ENCODE assay signal across 15 cellular contexts in the genomic region with DNA sequence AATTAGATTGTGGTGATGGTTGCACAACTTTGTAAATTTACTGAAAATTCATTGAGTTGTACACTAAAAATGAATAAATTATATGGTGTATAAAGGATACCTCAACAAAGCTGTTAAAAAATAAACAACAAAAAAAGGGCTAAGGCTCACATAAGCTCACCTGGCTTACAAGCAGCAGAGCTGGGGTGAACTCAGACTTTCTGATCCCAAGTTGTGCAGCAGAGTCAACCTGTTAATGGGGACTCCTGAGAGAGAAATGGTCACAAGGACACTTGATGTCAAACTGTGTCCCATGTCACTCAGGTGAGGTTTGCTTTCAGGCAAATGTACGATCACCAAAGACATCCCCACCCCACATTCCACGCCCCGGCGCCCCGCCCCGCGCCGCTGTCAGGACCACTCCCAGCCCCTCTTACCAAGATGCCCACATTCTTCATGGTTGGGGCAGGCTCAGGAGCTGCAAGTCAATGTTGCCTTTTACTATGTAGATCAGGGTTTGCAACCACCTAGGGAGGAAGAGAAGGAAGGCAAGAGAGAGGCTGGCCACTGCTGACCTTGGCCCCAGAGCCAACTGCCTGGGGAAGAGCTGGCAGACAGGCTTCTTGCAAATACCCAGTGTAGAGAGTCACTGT. TPM values are rescaled to one million over a fixed set of nuclear protein-coding genes. Genes with fewer than 3 reads are reported as not detected.
DNase-seq lines count a peak whose midpoint lies in the region; ATAC-seq, FAIRE-seq and TF ChIP-seq lines count a peak whose summit lies in the region.
"Had no signal": no experiment of that assay in that cellular context is flagged by ENCODE, and none has a peak within 500 bp of the region (broad histone marks: within the 10 kb centered on the region; RNA-seq: fewer than 3 reads in every experiment).

No MANE protein-coding gene starts in this region.

- peak overlapping the region; percentile 55; the same call in 1 of the 2 replicates for H3K4me2 ChIP-seq in GM23338
- H3K4me2 ChIP-seq in H1 (ENCODE audit: insufficient read depth in 1 of 2, low read depth in 2 of 2, low read length in 2 of 2), result peak overlapping the region; percentile 52 to 64
- H3K4me2 ChIP-seq in mesendoderm (ENCODE audit: low read length), result no peak overlapping the region
- H3K4me2 ChIP-seq in PC-3 (ENCODE audit: low read length), result no peak overlapping the region
- H3K4me2 ChIP-seq: BLaER1 had no signal

- H3K9ac ChIP-seq in H1 (replicated peaks in 1 of 4; ENCODE audit: extremely low read depth in 1 of 4, low read depth in 3 of 4, low read length in 3 of 4) (no peak overlapping the region), mesendoderm (ENCODE audit: low read length) (no peak overlapping the region), PC-3 (ENCODE audit: low read length) (no peak overlapping the region)
- H3K9ac ChIP-seq: BLaER1 had no signal

- peak in 1 of 2 experiments; percentile 19; a peak in 1 of 4 replicates for TF ChIP-seq RAD21 in H1 (IDR thresholded peaks at IDR 0.05 in 1 of 2, conservative IDR thresholded peaks at IDR 0.05 in 1 of 2; ENCODE audit: low read depth in 2 of 2, low read length in 2 of 2)

- intact Hi-C loops in PC-3 (cut with micrococcal nuclease), result no loop called here

- peaks cover 2% of the 10 kb centered on the region for H3K23me2 ChIP-seq in H1 (ENCODE audit: low read depth, low read length)

- H2BK120ac ChIP-seq in H1 (replicated peaks; ENCODE audit: low read depth, low read length) (peak overlapping the region; percentile 92), mesendoderm (ENCODE audit: low read depth, low read length) (no peak overlapping the region)

- peak; percentile 42 for FAIRE-seq in H1 (lab: Jason Lieb, UNC)

- no peak overlapping the region for H4K8ac ChIP-seq in H1 (ENCODE audit: extremely low read depth, insufficient read depth, low read length)
- no peak overlapping the region for H4K8ac ChIP-seq in mesendoderm (ENCODE audit: low read depth, low read length)

- TF ChIP-seq POLR2A in H1 (IDR thresholded peaks at IDR 0.05; ENCODE audit: control extremely low read depth in 1 of 2, low read depth in 2 of 2, low read length in 2 of 2), result peak; percentile 47 to 57; a peak in 2 of 3 replicates

- no peak overlapping the region for H3K56ac ChIP-seq in H1 (replicated peaks; ENCODE audit: insufficient read length, low read depth, low read length)
- no peak overlapping the region for H3K56ac ChIP-seq in mesendoderm (ENCODE audit: low read length)

- H3F3A ChIP-seq in GM23338 (replicated peaks; ENCODE audit: low read depth) (no peaks in the 10 kb centered on the region), PC-3 (ENCODE audit: low read length, unreplicated experiment) (no peaks in the 10 kb centered on the region)

- TF ChIP-seq CTCF in GM23338 (conservative IDR thresholded peaks at IDR 0.05; ENCODE audit: low read depth in 2 of 2), result no peak
- no peak for TF ChIP-seq CTCF in H1 (IDR thresholded peaks at IDR 0.05; ENCODE audit: control extremely low read depth in 1 of 3, insufficient read depth in 1 of 3, low read depth in 1 of 3, low read length in 3 of 3)
- no peak for TF ChIP-seq CTCF in PC-3 (conservative IDR thresholded peaks at IDR 0.05; ENCODE audit: low read depth, low read length)

- H3K4me3 ChIP-seq in GM23338 (no peak overlapping the region), H1 (ENCODE audit: extremely low read depth in 1 of 4, insufficient read depth in 2 of 4, low read depth in 3 of 4, low read length in 4 of 4) (peak overlapping the region in 1 of 4 experiments; percentile 12; a peak in 3 of 8 replicates), mesendoderm (ENCODE audit: low read length) (no peak overlapping the region), PC-3 (ENCODE audit: low read length) (no peak overlapping the region)
- H3K4me3 ChIP-seq: BLaER1, HAP-1 had no signal

- TF ChIP-seq EP300 in H1 (IDR thresholded peaks at IDR 0.05; ENCODE audit: borderline replicate concordance in 1 of 2, low read depth in 2 of 2, low read length in 2 of 2), result no peak

- DNase-seq in GM23338 (ENCODE audit: low spot score), result peak; percentile 68
- peak; percentile 43 to 77 for DNase-seq in H1 (ENCODE audit: low read depth in 1 of 2, low spot score in 2 of 2)
- DNase-seq in iPS DF 4.7 (ENCODE audit: extremely low read depth, low spot score), result peak; percentile 33
- DNase-seq in mesendoderm, result peak; percentile 26
- no peak for DNase-seq in PC-3
- no peak for DNase-seq in NCI-H510A (lab: John Stamatoyannopoulos, UW)
- DNase-seq in NCI-H1930 (lab: John Stamatoyannopoulos, UW), result no peak
- DNase-seq: 8988T; AML-193; CD4-positive, CD25-positive, alpha-beta regulatory T cell; DMS53 had no signal

- H3K27me3 ChIP-seq in GM23338 (ENCODE audit: insufficient read depth) (no peaks in the 10 kb centered on the region), H1 (replicated peaks in 1 of 4; ENCODE audit: control insufficient read depth in 3 of 4, extremely low read depth in 1 of 4, insufficient read depth in 3 of 4, low read length in 3 of 4) (no peaks in the 10 kb centered on the region), mesendoderm (ENCODE audit: insufficient read depth, low read length, poor library complexity) (no peaks in the 10 kb centered on the region), PC-3 (ENCODE audit: low read length) (0 out of 2 replicates have a peak, but pooled peaks cover 8% of the 10 kb centered on the region)
- H3K27me3 ChIP-seq: BLaER1 had no signal

- H3K79me2 ChIP-seq in GM23338 (replicated peaks; ENCODE audit: insufficient read depth), result no peaks in the 10 kb centered on the region
- H3K79me2 ChIP-seq in H1 (ENCODE audit: control insufficient read depth in 1 of 2, insufficient read depth in 2 of 2, low read length in 2 of 2), result no peaks in the 10 kb centered on the region
- no peaks in the 10 kb centered on the region for H3K79me2 ChIP-seq in mesendoderm (ENCODE audit: control insufficient read depth, insufficient read depth, low read length)
- no peaks in the 10 kb centered on the region for H3K79me2 ChIP-seq in PC-3 (ENCODE audit: low read length)

- H3K4ac ChIP-seq in H1 (replicated peaks; ENCODE audit: insufficient read length, low read depth, low read length) (no peak overlapping the region), mesendoderm (ENCODE audit: low read depth, low read length) (no peak overlapping the region)

- H3K4me3 Mint-ChIP-seq in GM23338, result no peak overlapping the region
- H3K4me3 Mint-ChIP-seq: CD4-positive, CD25-positive, alpha-beta regulatory T cell had no signal

- CTCF ChIA-PET in H1 (lab: Charles Lee; ENCODE audit: partially characterized antibody) (interaction anchor here (1.3 to 1.4 kb wide), 3 partner anchors 19 to 76 kb away, joined by 3 to 5 read pairs (median 3); a partner anchor contains a TSS), PC-3 (lab: Charles Lee) (no interaction called here)

- 7% methylated on average over 2 of the region's 8 CpGs; no CpG with 5 or more reads in 1 of the 2 experiments for WGBS in H1 (ENCODE audit: extremely low coverage in 1 of 2, insufficient coverage in 1 of 2, insufficient read length in 1 of 2, insufficient replicate concordance in 2 of 2, low coverage in 1 of 2, low lambda C conversion rate in 2 of 2, missing lambda C conversion rate in 1 of 2), 2 experiments
- WGBS in mesendoderm (ENCODE audit: extremely low coverage, insufficient coverage, low lambda C conversion rate), result no CpG with 5 or more reads among the region's 8 CpGs

- H4K91ac ChIP-seq in H1 (replicated peaks; ENCODE audit: insufficient read length, low read length), result no peak overlapping the region

- peak; percentile 99 for ATAC-seq in GM23338
- ATAC-seq in PC-3, result no peak
- no peak for ATAC-seq in HG03520 (IDR thresholded peaks at IDR 0.05; ENCODE audit: unreplicated experiment)

- H3K9me2 ChIP-seq in GM23338 (ENCODE audit: insufficient read depth) (0 out of 2 replicates have a peak, but pooled peaks cover 5% of the 10 kb centered on the region), PC-3 (replicated peaks; ENCODE audit: low read length) (no peaks in the 10 kb centered on the region)

- no TSS peak for BruUV-seq in PC-3 (replicated peaks; lab: Mats Ljungman, UMichigan)

- H3K4me1 Mint-ChIP-seq in GM23338, result peaks cover 24% of the 10 kb centered on the region
- H3K4me1 Mint-ChIP-seq: CD4-positive, CD25-positive, alpha-beta regulatory T cell had no signal

- H2BK5ac ChIP-seq in H1 (ENCODE audit: low read depth, low read length), result no peak overlapping the region
- H2BK5ac ChIP-seq in mesendoderm (ENCODE audit: low read length), result no peak overlapping the region

- H3K27ac Mint-ChIP-seq in GM23338, result peak overlapping the region; percentile 25; the same call in 1 of the 2 replicates
- H3K27ac Mint-ChIP-seq: CD4-positive, CD25-positive, alpha-beta regulatory T cell had no signal

- H3K9me3 ChIP-seq in H1 (ENCODE audit: insufficient read depth in 2 of 2, low read depth in 1 of 2, low read length in 1 of 2) (peaks cover 0 to under 1% of the 10 kb centered on the region in 2 experiments; a peak in 1 of 4 replicates), PC-3 (ENCODE audit: low read length) (no peaks in the 10 kb centered on the region)
- H3K9me3 ChIP-seq: HAP-1 had no signal

- peak overlapping the region; percentile 86; the same call in 1 of the 2 replicates for H2BK20ac ChIP-seq in H1 (ENCODE audit: low read length)

- H3K23ac ChIP-seq in H1 (ENCODE audit: insufficient read length) (no peak overlapping the region), mesendoderm (ENCODE audit: low read length) (no peak overlapping the region)

- H4K5ac ChIP-seq in H1 (ENCODE audit: insufficient read length, low read depth, low read length), result no peak overlapping the region
- no peak overlapping the region for H4K5ac ChIP-seq in mesendoderm (ENCODE audit: low read length)

- no peak overlapping the region for H3K27ac ChIP-seq in GM23338 (ENCODE audit: low read depth)
- no peak overlapping the region for H3K27ac ChIP-seq in H1 (ENCODE audit: low read depth, low read length)
- no peak overlapping the region for H3K27ac ChIP-seq in mesendoderm (ENCODE audit: low read depth, low read length)
- no peak overlapping the region for H3K27ac ChIP-seq in PC-3 (ENCODE audit: low read length)
- H3K27ac ChIP-seq: BLaER1, HL-60 had no signal

- H3K4me1 ChIP-seq in GM23338 (ENCODE audit: insufficient read depth), result peaks cover 9% of the 10 kb centered on the region
- H3K4me1 ChIP-seq in H1 (replicated peaks in 1 of 4; ENCODE audit: control insufficient read depth in 3 of 4, insufficient read depth in 4 of 4, low read length in 3 of 4), result peaks cover 2 to 5% (median 3%) of the 10 kb centered on the region in 4 experiments; a peak in 6 of 7 replicates
- no peaks in the 10 kb centered on the region for H3K4me1 ChIP-seq in mesendoderm (ENCODE audit: control insufficient read depth, low read depth, low read length)
- no peaks in the 10 kb centered on the region for H3K4me1 ChIP-seq in PC-3 (ENCODE audit: insufficient read depth, low read length)
- H3K4me1 ChIP-seq: BLaER1, HAP-1 had no signal

- H3K27me3 Mint-ChIP-seq in GM23338 (ENCODE audit: insufficient read depth, low read depth, poor library complexity), result peaks cover 6% of the 10 kb centered on the region

- H3K36me3 Mint-ChIP-seq in GM23338 (ENCODE audit: low read depth), result no peaks in the 10 kb centered on the region
- H3K36me3 Mint-ChIP-seq: CD4-positive, CD25-positive, alpha-beta regulatory T cell had no signal

- no peaks in the 10 kb centered on the region for H3K36me3 ChIP-seq in GM23338 (ENCODE audit: insufficient read depth)
- H3K36me3 ChIP-seq in H1 (ENCODE audit: control insufficient read depth in 2 of 4, insufficient read depth in 4 of 4, low read length in 3 of 4), result no peaks in the 10 kb centered on the region
- H3K36me3 ChIP-seq in mesendoderm (ENCODE audit: control insufficient read depth, insufficient read depth, low read length), result no peaks in the 10 kb centered on the region
- H3K36me3 ChIP-seq in PC-3 (ENCODE audit: low read depth, low read length), result no peaks in the 10 kb centered on the region
- H3K36me3 ChIP-seq: BLaER1, HAP-1 had no signal

- H2AFZ ChIP-seq in GM23338 (no peak overlapping the region), H1 (ENCODE audit: low read length) (no peak overlapping the region), PC-3 (ENCODE audit: low read length) (no peak overlapping the region)

- H3K79me1 ChIP-seq in H1 (ENCODE audit: low read depth, low read length) (no peaks in the 10 kb centered on the region), mesendoderm (ENCODE audit: low read length) (no peaks in the 10 kb centered on the region)

- peak overlapping the region; percentile 66; the same call in 1 of the 2 replicates for H3K18ac ChIP-seq in H1 (ENCODE audit: extremely low read depth, low read length)
- no peak overlapping the region for H3K18ac ChIP-seq in mesendoderm (ENCODE audit: low read length)

- H3K9me3 Mint-ChIP-seq in GM23338, result no peaks in the 10 kb centered on the region

- no peak overlapping the region for H3K14ac ChIP-seq in H1 (ENCODE audit: insufficient read length)

- H2BK15ac ChIP-seq in H1 (ENCODE audit: low read length) (no peak overlapping the region), mesendoderm (replicated peaks; ENCODE audit: low read depth) (no peak overlapping the region)

- H4K20me1 ChIP-seq in GM23338 (replicated peaks; ENCODE audit: insufficient read depth) (no peaks in the 10 kb centered on the region), H1 (replicated peaks in 1 of 2; ENCODE audit: control insufficient read depth in 1 of 2, insufficient read depth in 2 of 2, low read length in 2 of 2) (no peaks in the 10 kb centered on the region), PC-3 (ENCODE audit: low read length) (no peaks in the 10 kb centered on the region)
- H4K20me1 ChIP-seq: BLaER1 had no signal

- POLR2A ChIA-PET in H1 (lab: Charles Lee; ENCODE audit: partially characterized antibody) (interaction anchor here (1.2 kb wide), 1 partner anchor 71 kb away, joined by 4 read pairs; no protein-coding TSS in a partner anchor), PC-3 (lab: Charles Lee; ENCODE audit: unreplicated experiment) (no interaction called here)

- H2BK12ac ChIP-seq in H1 (ENCODE audit: low read depth, low read length), result no peak overlapping the region; the same call in 1 of the 2 replicates

- H2AK5ac ChIP-seq in H1 (ENCODE audit: low read depth, low read length), result no peak overlapping the region
- no peak overlapping the region for H2AK5ac ChIP-seq in mesendoderm (ENCODE audit: low read length)

RNA-seq across cellular contexts. Expression of a gene that starts 22.4 kb away (rescaled TPM):
- 8.2 and 10.4 TPM in 2 replicates for total RNA-seq in GM23338 (2014; rRNA removed; shearing (Covaris generic))
- polyA plus RNA-seq in GM23338 (2016; fragmentation: Nextera tagmentation; extraction: Ambion mirVana), result 3.6 and 5.2 TPM in 2 replicates
- 6.6 and 9.1 TPM in 2 replicates for total RNA-seq in H1 (2021; fragmentation: NEBNext Ultra II Directional; extraction: Animal tissue kit (Norgen Biotek cat#: 25700))
- polyA plus RNA-seq in H1 (2011; rRNA removed), result 9.6 and 13.3 TPM in 2 replicates
- polyA plus RNA-seq in H1 (2011; cell fraction: cytosol; rRNA removed), result 8.5 TPM
- polyA plus RNA-seq in H1 (2011; cell fraction: nucleus; rRNA removed), result 23.6 TPM
- polyA plus RNA-seq in H1 (2012, experiment 1 of 2), result 4.6 to 6.2 TPM (median 5.4 TPM) in 4 replicates
- 2.6 TPM for polyA plus RNA-seq in H1 (2012, experiment 2 of 2)
- polyA plus RNA-seq in H1 (2013, experiment 1 of 2), result 7.7 TPM
- polyA plus RNA-seq in H1 (2013, experiment 2 of 2), result 6.7 TPM
- polyA minus RNA-seq in H1 (2011; rRNA and poly(A)+ RNA removed), result 22.6 and 27.2 TPM in 2 replicates
- 12.4 TPM for polyA minus RNA-seq in H1 (2011; cell fraction: cytosol; rRNA and poly(A)+ RNA removed)
- polyA minus RNA-seq in H1 (2011; cell fraction: nucleus; rRNA and poly(A)+ RNA removed), result 18.1 TPM
- 5.1 TPM for polyA plus RNA-seq in mesendoderm (2013, experiment 1 of 2)
- polyA plus RNA-seq in mesendoderm (2013, experiment 2 of 2), result 6.9 TPM
- 3.6 and 5.7 TPM in 2 replicates for total RNA-seq in PC-3 (2014; rRNA removed)

Comparison
In these comparisons a context has a peak if more than half of its experiments do, and no peak if none do; other contexts are left out.
1. DNase-seq: peak in GM23338 (single experiment), H1 (2 of 2), iPS DF 4.7 (single experiment) and mesendoderm (single experiment); none in PC-3 (single experiment), NCI-H510A (single experiment) and NCI-H1930 (0 of 2).
2. H3K4me2 ChIP-seq: peak in GM23338 (single experiment) and H1 (2 of 2); none in mesendoderm (single experiment) and PC-3 (single experiment).